In the genomic region with DNA sequence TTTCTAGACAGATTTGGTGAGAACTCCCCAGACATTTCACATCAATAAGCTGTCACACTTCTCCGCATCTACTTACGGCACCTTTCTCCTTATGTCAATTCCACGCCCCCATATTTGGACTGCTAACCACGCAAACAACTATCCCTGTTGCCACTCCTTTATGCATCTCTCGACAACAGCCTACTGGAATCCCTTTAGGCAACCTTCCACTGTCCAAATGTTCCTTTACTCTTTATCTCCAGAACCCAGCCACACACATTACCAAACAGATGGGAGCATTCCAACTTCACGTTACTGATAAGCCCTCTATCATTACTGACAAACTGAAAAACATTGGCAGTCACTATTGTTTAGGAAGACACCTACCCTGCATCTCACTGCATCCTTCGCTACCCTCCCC, we compare ENCODE assay signal across 1 cellular context.
TF ChIP-seq lines count a peak whose summit lies in the region.
"Not testable (repeated sequence)": the region's sequence is repeated elsewhere in the genome, so short reads cannot be mapped to it uniquely, and the experiment has no call there.

No MANE protein-coding gene starts in this region.

TF ChIP-seq in K562, 482 proteins besides CTCF, POLR2A, EP300 and RAD21 (continued from another document and continues in another):
- TF ChIP-seq ZNF583 (CRISPR knock-in tag; IDR thresholded peaks at IDR 0.05): peak; percentile 24; the same call in 1 of the 2 replicates
- TF ChIP-seq VEZF1 (CRISPR knock-in tag; IDR thresholded peaks at IDR 0.05): peak; percentile 47; the same call in 1 of the 2 replicates
- peak in 1 of 2 experiments; percentile 94; a peak in 2 of 4 replicates for TF ChIP-seq SRF (CRISPR knock-in tag; IDR thresholded peaks at IDR 0.05)
- TF ChIP-seq OTX1 (CRISPR knock-in tag; IDR thresholded peaks at IDR 0.05): 0 out of 2 replicates have a peak, but pooled peaks have one; percentile 28
- peak; percentile 88 for TF ChIP-seq FOXM1 (IDR thresholded peaks at IDR 0.05; ENCODE audit: low read depth)
- not testable (repeated sequence) for TF ChIP-seq FOXM1 (CRISPR knock-in tag; IDR thresholded peaks at IDR 0.05; ENCODE audit: low read depth); PBX2 (CRISPR knock-in tag; IDR thresholded peaks at IDR 0.05; ENCODE audit: low read depth); JUND (tag; IDR thresholded peaks at IDR 0.05; ENCODE audit: borderline replicate concordance, low read depth, low read length); TEAD4 (CRISPR knock-in tag; IDR thresholded peaks at IDR 0.05; ENCODE audit: borderline replicate concordance); NR2C1 (IDR thresholded peaks at IDR 0.05)
- peak; percentile 56 for TF ChIP-seq PBX2 (tag; conservative IDR thresholded peaks at IDR 0.05; ENCODE audit: low read depth)
- peak; percentile 73 for TF ChIP-seq LCOR (CRISPR knock-in tag; IDR thresholded peaks at IDR 0.05)
- TF ChIP-seq NCOR1 (IDR thresholded peaks at IDR 0.05): peak; percentile 97
- TF ChIP-seq FOXK2 (conservative IDR thresholded peaks at IDR 0.05 in 1 of 2, IDR thresholded peaks at IDR 0.05 in 1 of 2; ENCODE audit: low read depth in 2 of 2): peak; percentile 83 to 84
- TF ChIP-seq EGR1 (conservative IDR thresholded peaks at IDR 0.05): peak; percentile 77
- peak in 1 of 2 experiments; percentile 59; a peak in 2 of 4 replicates for TF ChIP-seq MAZ (CRISPR knock-in tag; conservative IDR thresholded peaks at IDR 0.05 in 1 of 2, IDR thresholded peaks at IDR 0.05 in 1 of 2)
- peak; percentile 95 for TF ChIP-seq CXXC5 (CRISPR knock-in tag; IDR thresholded peaks at IDR 0.05)
- peak; percentile 67 to 73; a peak in 3 of 4 replicates for TF ChIP-seq FOXA3 (CRISPR knock-in tag; conservative IDR thresholded peaks at IDR 0.05 in 1 of 2, IDR thresholded peaks at IDR 0.05 in 1 of 2)
- TF ChIP-seq RCOR1 (IDR thresholded peaks at IDR 0.05; ENCODE audit: borderline replicate concordance in 1 of 2, low read depth in 2 of 2, low read length in 2 of 2): peak in 1 of 2 experiments; percentile 76; a peak in 1 of 4 replicates
- TF ChIP-seq JUND (IDR thresholded peaks at IDR 0.05; ENCODE audit: borderline replicate concordance, low read depth, low read length): peak; percentile 39; the same call in 1 of the 2 replicates
- TF ChIP-seq ZNF24 (IDR thresholded peaks at IDR 0.05): 0 out of 2 replicates have a peak, but pooled peaks have one; percentile 32
- TF ChIP-seq, protein P1, sequence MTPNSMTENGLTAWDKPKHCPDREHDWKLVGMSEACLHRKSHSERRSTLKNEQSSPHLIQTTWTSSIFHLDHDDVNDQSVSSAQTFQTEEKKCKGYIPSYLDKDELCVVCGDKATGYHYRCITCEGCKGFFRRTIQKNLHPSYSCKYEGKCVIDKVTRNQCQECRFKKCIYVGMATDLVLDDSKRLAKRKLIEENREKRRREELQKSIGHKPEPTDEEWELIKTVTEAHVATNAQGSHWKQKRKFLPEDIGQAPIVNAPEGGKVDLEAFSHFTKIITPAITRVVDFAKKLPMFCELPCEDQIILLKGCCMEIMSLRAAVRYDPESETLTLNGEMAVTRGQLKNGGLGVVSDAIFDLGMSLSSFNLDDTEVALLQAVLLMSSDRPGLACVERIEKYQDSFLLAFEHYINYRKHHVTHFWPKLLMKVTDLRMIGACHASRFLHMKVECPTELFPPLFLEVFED (CRISPR knock-in tag; conservative IDR thresholded peaks at IDR 0.05): peak; percentile 58; the same call in 1 of the 2 replicates
- TF ChIP-seq MEIS2 (IDR thresholded peaks at IDR 0.05; ENCODE audit: partially characterized antibody): peak; percentile 51
- TF ChIP-seq ZKSCAN8 (CRISPR knock-in tag; IDR thresholded peaks at IDR 0.05): peak; percentile 87
- peak in 1 of 2 experiments; percentile 71; a peak in 2 of 4 replicates for TF ChIP-seq ZMIZ1 (IDR thresholded peaks at IDR 0.05; ENCODE audit: low read depth in 2 of 2, low read length in 2 of 2)
- TF ChIP-seq TEAD1 (CRISPR knock-in tag; IDR thresholded peaks at IDR 0.05): peak in 1 of 2 experiments; percentile 91; a peak in 2 of 4 replicates
- TF ChIP-seq CBFA2T3 (IDR thresholded peaks at IDR 0.05): peak; percentile 97
- TF ChIP-seq CTBP1 (IDR thresholded peaks at IDR 0.05; ENCODE audit: borderline replicate concordance): peak; percentile 96
- TF ChIP-seq, protein P2, sequence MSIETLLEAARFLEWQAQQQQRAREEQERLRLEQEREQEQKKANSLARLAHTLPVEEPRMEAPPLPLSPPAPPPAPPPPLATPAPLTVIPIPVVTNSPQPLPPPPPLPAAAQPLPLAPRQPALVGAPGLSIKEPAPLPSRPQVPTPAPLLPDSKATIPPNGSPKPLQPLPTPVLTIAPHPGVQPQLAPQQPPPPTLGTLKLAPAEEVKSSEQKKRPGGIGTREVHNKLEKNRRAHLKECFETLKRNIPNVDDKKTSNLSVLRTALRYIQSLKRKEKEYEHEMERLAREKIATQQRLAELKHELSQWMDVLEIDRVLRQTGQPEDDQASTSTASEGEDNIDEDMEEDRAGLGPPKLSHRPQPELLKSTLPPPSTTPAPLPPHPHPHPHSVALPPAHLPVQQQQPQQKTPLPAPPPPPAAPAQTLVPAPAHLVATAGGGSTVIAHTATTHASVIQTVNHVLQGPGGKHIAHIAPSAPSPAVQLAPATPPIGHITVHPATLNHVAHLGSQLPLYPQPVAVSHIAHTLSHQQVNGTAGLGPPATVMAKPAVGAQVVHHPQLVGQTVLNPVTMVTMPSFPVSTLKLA (conservative IDR thresholded peaks at IDR 0.05): peak in 1 of 2 experiments; percentile 52; a peak in 3 of 4 replicates
- peak; percentile 98 for TF ChIP-seq MTA2 (IDR thresholded peaks at IDR 0.05; ENCODE audit: low read depth)
- peak; percentile 95 for TF ChIP-seq TEAD4 (IDR thresholded peaks at IDR 0.05; ENCODE audit: low read length)
- peak; percentile 84; the same call in 1 of the 2 replicates for TF ChIP-seq ZNF175 (CRISPR knock-in tag; IDR thresholded peaks at IDR 0.05; ENCODE audit: low read depth)
- 0 out of 2 replicates have a peak, but pooled peaks have one; percentile 12 for TF ChIP-seq RAD51 (IDR thresholded peaks at IDR 0.05; ENCODE audit: borderline replicate concordance, low read depth)
- peak; percentile 74 for TF ChIP-seq BCOR (IDR thresholded peaks at IDR 0.05)
- 0 out of 2 replicates have a peak, but pooled peaks have one; percentile 41 for TF ChIP-seq HEY1 (CRISPR knock-in tag; IDR thresholded peaks at IDR 0.05; ENCODE audit: borderline replicate concordance)
- peak; percentile 98 for TF ChIP-seq CBFA2T2 (conservative IDR thresholded peaks at IDR 0.05)
- peak; percentile 61 for TF ChIP-seq POLR2AphosphoS5 (IDR thresholded peaks at IDR 0.05; ENCODE audit: control insufficient read depth, insufficient read depth, low read depth, low read length)
- TF ChIP-seq TRIM24 (IDR thresholded peaks at IDR 0.05): peak; percentile 98 to 99
- peak; percentile 94 for TF ChIP-seq SMARCA4 (IDR thresholded peaks at IDR 0.05)
- peak; percentile 92 for TF ChIP-seq NFIC (IDR thresholded peaks at IDR 0.05)
- TF ChIP-seq ZBTB12 (CRISPR knock-in tag; IDR thresholded peaks at IDR 0.05): peak; percentile 12; the same call in 1 of the 2 replicates
- 0 out of 2 replicates have a peak, but pooled peaks have one; percentile 34 for TF ChIP-seq TARDBP (IDR thresholded peaks at IDR 0.05)
- peak; percentile 50; the same call in 1 of the 2 replicates for TF ChIP-seq GATAD2B (IDR thresholded peaks at IDR 0.05; ENCODE audit: borderline replicate concordance)
- TF ChIP-seq NFATC3 (IDR thresholded peaks at IDR 0.05): 0 out of 2 replicates have a peak, but pooled peaks have one; percentile 33
- TF ChIP-seq KLF16 (IDR thresholded peaks at IDR 0.05): peak; percentile 91
- peak; percentile 93 for TF ChIP-seq DMBX1 (CRISPR knock-in tag; IDR thresholded peaks at IDR 0.05; ENCODE audit: borderline replicate concordance)
- TF ChIP-seq CC2D1A (IDR thresholded peaks at IDR 0.05): peak; percentile 94
- TF ChIP-seq PKNOX1 (IDR thresholded peaks at IDR 0.05): peak; percentile 36
- TF ChIP-seq ARNT (IDR thresholded peaks at IDR 0.05): peak; percentile 56 to 80; a peak in 3 of 4 replicates
- TF ChIP-seq ELF4 (CRISPR knock-in tag; IDR thresholded peaks at IDR 0.05): peak; percentile 91
- peak; percentile 98 for TF ChIP-seq ARID1B (IDR thresholded peaks at IDR 0.05)
- TF ChIP-seq NR2C1 (tag; IDR thresholded peaks at IDR 0.05): peak; percentile 67; the same call in 1 of the 2 replicates
- TF ChIP-seq, protein P3, sequence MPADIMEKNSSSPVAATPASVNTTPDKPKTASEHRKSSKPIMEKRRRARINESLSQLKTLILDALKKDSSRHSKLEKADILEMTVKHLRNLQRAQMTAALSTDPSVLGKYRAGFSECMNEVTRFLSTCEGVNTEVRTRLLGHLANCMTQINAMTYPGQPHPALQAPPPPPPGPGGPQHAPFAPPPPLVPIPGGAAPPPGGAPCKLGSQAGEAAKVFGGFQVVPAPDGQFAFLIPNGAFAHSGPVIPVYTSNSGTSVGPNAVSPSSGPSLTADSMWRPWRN (IDR thresholded peaks at IDR 0.05; ENCODE audit: low read depth): peak; percentile 74; the same call in 1 of the 2 replicates
